ENCODE assay signal across 9 cellular contexts in genomic region chr9:131278421-131279111, GRCh38. TPM values are rescaled to one million over a fixed set of nuclear protein-coding genes. Genes with fewer than 3 reads are reported as not detected.
DNase-seq lines count a peak whose midpoint lies in the region; ATAC-seq and TF ChIP-seq lines count a peak whose summit lies in the region.
"Had no signal": no experiment of that assay in that cellular context is flagged by ENCODE, and none has a peak within 500 bp of the region (broad histone marks: within the 10 kb centered on the region; RNA-seq: fewer than 3 reads in every experiment).

No MANE protein-coding gene starts in this region.

- no peak for TF ChIP-seq POLR2A in gastroesophageal sphincter (IDR thresholded peaks at IDR 0.05)

- WGBS in gastroesophageal sphincter (ENCODE audit: low coverage in 1 of 2), 2 donors = 60 to 79% methylated on average over 1 to 2 of the region's 18 CpGs

- H3K27ac Mint-ChIP-seq in memory B cell = peak overlapping the region; percentile 85

- no peaks in the 10 kb centered on the region for H3K9me3 ChIP-seq in upper lobe of right lung
- H3K9me3 ChIP-seq in gastroesophageal sphincter = no peaks in the 10 kb centered on the region

- H3K27me3 ChIP-seq in upper lobe of right lung (peaks cover 24% of the 10 kb centered on the region), gastroesophageal sphincter (peaks cover 73% of the 10 kb centered on the region)

- H3K36me3 ChIP-seq in upper lobe of right lung = no peaks in the 10 kb centered on the region
- H3K36me3 ChIP-seq in gastroesophageal sphincter = no peaks in the 10 kb centered on the region

- H3K27ac ChIP-seq in upper lobe of right lung (peak overlapping the region; percentile 30), gastroesophageal sphincter (no peak overlapping the region)

- peak overlapping the region; percentile 95 for H3K4me3 Mint-ChIP-seq in memory B cell

- H3K9me3 Mint-ChIP-seq in memory B cell = no peaks in the 10 kb centered on the region

- ATAC-seq in Right ventricle myocardium inferior (no peak), left ventricle myocardium superior (no peak), memory B cell (ENCODE audit: low read depth) (peak; percentile 18), upper lobe of right lung (no peak), gastroesophageal sphincter (no peak)

- peak; percentile 65 for DNase-seq in Right ventricle myocardium inferior (ENCODE audit: missing footprints)
- no peak for DNase-seq in left ventricle myocardium superior
- DNase-seq in activated T-cell treated with anti-CD3 and anti-CD28 coated beads, Interleukin-2, amount 50 U/mL, for 48 hours = peak; percentile 53 to 56
- DNase-seq in memory B cell (ENCODE audit: low spot score in 2 of 2) = no peak
- DNase-seq in upper lobe of right lung = no peak
- DNase-seq in cerebellar cortex (ENCODE audit: low spot score) = no peak
- DNase-seq in GM03348 (ENCODE audit: low spot score) = no peak

- intact Hi-C loops in Right ventricle myocardium inferior (cut with DNase I) = loop anchor here (2.0 kb wide), 1 partner anchor 56 kb away; no protein-coding TSS in a partner anchor
- intact Hi-C loops in left ventricle myocardium superior (cut with micrococcal nuclease) = no loop called here
- intact Hi-C loops in upper lobe of right lung (cut with DNase I) = no loop called here

- H3K27me3 Mint-ChIP-seq in memory B cell = peaks cover 6% of the 10 kb centered on the region

- TF ChIP-seq EP300 in gastroesophageal sphincter (IDR thresholded peaks at IDR 0.05) = no peak

- TF ChIP-seq CTCF in upper lobe of right lung (IDR thresholded peaks at IDR 0.05) (no peak), gastroesophageal sphincter (IDR thresholded peaks at IDR 0.05) (no peak)

- H3K4me3 ChIP-seq in upper lobe of right lung (no peak overlapping the region), gastroesophageal sphincter (peak overlapping the region in 1 of 2 donors; percentile 76)

- H3K36me3 Mint-ChIP-seq in memory B cell = peaks cover 2% of the 10 kb centered on the region

- H3K4me1 ChIP-seq in upper lobe of right lung (no peaks in the 10 kb centered on the region), gastroesophageal sphincter (peaks cover 0 to 48% (median 7%) of the 10 kb centered on the region in 3 donors)

- H3K4me1 Mint-ChIP-seq in memory B cell = peaks cover 30% of the 10 kb centered on the region

RNA-seq across cellular contexts. Expression of gene FAM78A, which starts 2.3 kb away (rescaled TPM):
- 62.9 TPM for total RNA-seq in Right ventricle myocardium inferior
- 69.1 TPM for total RNA-seq in left ventricle myocardium superior
- 14.8 TPM for total RNA-seq in upper lobe of right lung
- total RNA-seq in gastroesophageal sphincter = 1 to 10 TPM in 3 of 4 donors, under 1 TPM in 1; 0.78 to 5.4 (median 2.9) TPM

RNA-seq across cellular contexts. Expression of gene PLPP7, which starts 11.0 kb away (rescaled TPM):
- total RNA-seq in Right ventricle myocardium inferior (107 TPM), left ventricle myocardium superior (127 TPM), upper lobe of right lung (1.5 TPM), gastroesophageal sphincter (10 to 100 TPM in 3 of 4 donors, 1 to 10 TPM in 1; 9.7 to 21.1 (median 12.0) TPM)
- total RNA-seq: bronchial epithelial cell had no signal

Comparison
In these comparisons a context has a peak if more than half of its experiments do, and no peak if none do; other contexts are left out.
1. DNase-seq: peak in Right ventricle myocardium inferior (single experiment) and activated T-cell treated with anti-CD3 and anti-CD28 coated beads, Interleukin-2, amount 50 U/mL, for 48 hours (2 of 2); none in left ventricle myocardium superior (single experiment), memory B cell (0 of 2), upper lobe of right lung (single experiment), cerebellar cortex (single experiment) and GM03348 (single experiment).